8 cellular contexts compared by ENCODE assay signal in genomic region chr6:157274471-157275226, GRCh38. TPM values are rescaled to one million over a fixed set of nuclear protein-coding genes. Genes with fewer than 3 reads are reported as not detected.
DNase-seq lines count a peak whose midpoint lies in the region; ATAC-seq, FAIRE-seq and TF ChIP-seq lines count a peak whose summit lies in the region.

No MANE protein-coding gene starts in this region.

- peak overlapping the region; percentile 93 for H3K18ac ChIP-seq in H1 (ENCODE audit: extremely low read depth, low read length)

- H3K4me2 ChIP-seq in H1 (ENCODE audit: insufficient read depth in 1 of 2, low read depth in 2 of 2, low read length in 2 of 2) = peak overlapping the region; percentile 67 to 84

- ATAC-seq in GM19372 (IDR thresholded peaks at IDR 0.05; ENCODE audit: low read depth, unreplicated experiment) (peak; percentile 87), HG03469 (IDR thresholded peaks at IDR 0.05; ENCODE audit: unreplicated experiment) (peak; percentile 67)

- H2BK15ac ChIP-seq in H1 (ENCODE audit: low read length) = no peak overlapping the region

- H3K27me3 ChIP-seq in H1 (replicated peaks in 1 of 4; ENCODE audit: control insufficient read depth in 3 of 4, extremely low read depth in 1 of 4, insufficient read depth in 3 of 4, low read length in 3 of 4) = peaks cover 0 to 15% (median 8%) of the 10 kb centered on the region in 4 experiments; a peak in 4 of 7 replicates

- CTCF ChIA-PET in H1 (lab: Charles Lee; ENCODE audit: partially characterized antibody) = interaction anchor here (0.6 to 3.1 kb wide), 19 partner anchors 10 to 109 kb away, joined by 3 to 17 read pairs (median 4); no protein-coding TSS in a partner anchor

- H2BK20ac ChIP-seq in H1 (ENCODE audit: low read length) = no peak overlapping the region

- H4K91ac ChIP-seq in H1 (replicated peaks; ENCODE audit: insufficient read length, low read length) = peak overlapping the region; percentile 75

- 1% methylated on average over 33 of the region's 93 CpGs; no CpG with 5 or more reads in 1 of the 2 experiments for WGBS in H1 (ENCODE audit: extremely low coverage in 1 of 2, insufficient coverage in 1 of 2, insufficient read length in 1 of 2, insufficient replicate concordance in 2 of 2, low coverage in 1 of 2, low lambda C conversion rate in 2 of 2, missing lambda C conversion rate in 1 of 2), 2 experiments
- 1% methylated on average over 45 to 67 of the region's 93 CpGs for WGBS in mesodermal cell (ENCODE audit: insufficient coverage in 2 of 2), 2 experiments

- H3K4me1 Mint-ChIP-seq in CD14-positive monocyte = peaks cover 11% of the 10 kb centered on the region

- H3K36me3 ChIP-seq in H1 (ENCODE audit: control insufficient read depth in 2 of 4, insufficient read depth in 4 of 4, low read length in 3 of 4) (no peaks in the 10 kb centered on the region), mesodermal cell (ENCODE audit: control insufficient read depth, insufficient read depth, low read length) (no peaks in the 10 kb centered on the region)

- H3K9me3 ChIP-seq in H1 (ENCODE audit: insufficient read depth in 2 of 2, low read depth in 1 of 2, low read length in 1 of 2) (no peaks in the 10 kb centered on the region), mesodermal cell (ENCODE audit: control insufficient read depth, low read length) (no peaks in the 10 kb centered on the region)

- no peaks in the 10 kb centered on the region for H3K79me2 ChIP-seq in H1 (ENCODE audit: control insufficient read depth in 1 of 2, insufficient read depth in 2 of 2, low read length in 2 of 2)

- H2AK5ac ChIP-seq in H1 (ENCODE audit: low read depth, low read length) = no peak overlapping the region

- peaks cover 14 to 16% (median 14%) of the 10 kb centered on the region in 3 donors for H3K27me3 Mint-ChIP-seq in CD14-positive monocyte (ENCODE audit: low read depth in 3 of 3)

- H3K4me3 ChIP-seq in H1 (ENCODE audit: extremely low read depth in 1 of 4, insufficient read depth in 2 of 4, low read depth in 3 of 4, low read length in 4 of 4) = peak overlapping the region; percentile 47 to 64 (median 57)
- H3K4me3 ChIP-seq in mesodermal cell (ENCODE audit: extremely low read depth, insufficient read depth, low read length, poor library complexity, severe bottlenecking) = peak overlapping the region; percentile 54

- no peak overlapping the region for H3K14ac ChIP-seq in H1 (ENCODE audit: insufficient read length)

- H4K8ac ChIP-seq in H1 (ENCODE audit: extremely low read depth, insufficient read depth, low read length) = peak overlapping the region; percentile 90

- TF ChIP-seq RAD21 in H1 (IDR thresholded peaks at IDR 0.05 in 1 of 2, conservative IDR thresholded peaks at IDR 0.05 in 1 of 2; ENCODE audit: low read depth in 2 of 2, low read length in 2 of 2) = peak; percentile 53 to 88; a peak in 3 of 4 replicates

- intact Hi-C loops in CD14-positive monocyte (cut with micrococcal nuclease) = no loop called here

- H3K27ac ChIP-seq in H1 (ENCODE audit: low read depth, low read length) = no peak overlapping the region
- no peak overlapping the region for H3K27ac ChIP-seq in mesodermal cell (ENCODE audit: low read depth, low read length, severe bottlenecking)

- H2BK120ac ChIP-seq in H1 (replicated peaks; ENCODE audit: low read depth, low read length) = no peak overlapping the region

- peaks cover 0 to 8% (median 6%) of the 10 kb centered on the region in 7 donors for H3K9me3 Mint-ChIP-seq in CD14-positive monocyte

- POLR2A ChIA-PET in H1 (lab: Charles Lee; ENCODE audit: partially characterized antibody) = interaction anchor here (0.7 to 1.9 kb wide), 4 partner anchors 8 to 100 kb away, joined by 3 to 6 read pairs (median 4); no protein-coding TSS in a partner anchor

- peaks cover 0 to 5% of the 10 kb centered on the region in 2 experiments for H4K20me1 ChIP-seq in H1 (replicated peaks in 1 of 2; ENCODE audit: control insufficient read depth in 1 of 2, insufficient read depth in 2 of 2, low read length in 2 of 2)

- peak overlapping the region in 6 of 7 donors; percentile 46 to 87 (median 78) for H3K27ac Mint-ChIP-seq in CD14-positive monocyte

- peak overlapping the region; percentile 96; the same call in 1 of the 2 replicates for H2AFZ ChIP-seq in H1 (ENCODE audit: low read length)

- peak overlapping the region; percentile 54 for H3K4ac ChIP-seq in H1 (replicated peaks; ENCODE audit: insufficient read length, low read depth, low read length)

- peak; percentile 69 for DNase-seq in CD14-positive monocyte (ENCODE audit: low spot score)
- peak; percentile 41 for DNase-seq in NCI-H82 treated with DMSO at 0.1 percent for 48 hours (lab: John Stamatoyannopoulos, UW; ENCODE audit: unreplicated experiment)
- peak; percentile 61 to 72 (median 70) for DNase-seq in activated CD8-positive, alpha-beta memory T cell treated with anti-CD3 and anti-CD28 coated beads for 48 hours (ENCODE audit: low read depth in 2 of 3, low spot score in 2 of 3)
- DNase-seq in H1 (ENCODE audit: low read depth in 1 of 2, low spot score in 2 of 2) = peak; percentile 53 to 88
- peak; percentile 74 to 76 for DNase-seq in stimulated activated CD8-positive, alpha-beta memory T cell treated with anti-CD3 and anti-CD28 coated beads, Interleukin-15, amount 100 ng/mL, for 4 hours (ENCODE audit: low read depth in 2 of 2)

- no peaks in the 10 kb centered on the region; the same call in 1 of the 2 replicates for H3K79me1 ChIP-seq in H1 (ENCODE audit: low read depth, low read length)

- TF ChIP-seq POLR2A in H1 (IDR thresholded peaks at IDR 0.05; ENCODE audit: control extremely low read depth in 1 of 2, low read depth in 2 of 2, low read length in 2 of 2) = no peak; a peak in 1 of 3 replicates

- H3K23me2 ChIP-seq in H1 (ENCODE audit: low read depth, low read length) = peaks cover 11% of the 10 kb centered on the region; the same call in 1 of the 2 replicates

- no peaks in the 10 kb centered on the region for H3K36me3 Mint-ChIP-seq in CD14-positive monocyte

- TF ChIP-seq CTCF in CD14-positive monocyte (IDR thresholded peaks at IDR 0.05) = peak; percentile 88
- TF ChIP-seq CTCF in H1 (IDR thresholded peaks at IDR 0.05; ENCODE audit: control extremely low read depth in 1 of 3, insufficient read depth in 1 of 3, low read depth in 1 of 3, low read length in 3 of 3) = peak in 2 of 3 experiments; percentile 78 to 95; a peak in 3 of 4 replicates

- H3K4me1 ChIP-seq in H1 (replicated peaks in 1 of 4; ENCODE audit: control insufficient read depth in 3 of 4, insufficient read depth in 4 of 4, low read length in 3 of 4) (peaks cover 2 to 11% (median 5%) of the 10 kb centered on the region in 4 experiments), mesodermal cell (ENCODE audit: control insufficient read depth, insufficient read depth, low read length, poor library complexity, severe bottlenecking) (peaks cover 7% of the 10 kb centered on the region)

- no peak overlapping the region for H2BK12ac ChIP-seq in H1 (ENCODE audit: low read depth, low read length)

- H4K5ac ChIP-seq in H1 (ENCODE audit: insufficient read length, low read depth, low read length) = peak overlapping the region; percentile 19

- no peak for FAIRE-seq in H1 (lab: Jason Lieb, UNC)

- peak overlapping the region in 3 of 4 experiments; percentile 34 to 78 (median 41); a peak in 4 of 7 replicates for H3K9ac ChIP-seq in H1 (replicated peaks in 1 of 4; ENCODE audit: extremely low read depth in 1 of 4, low read depth in 3 of 4, low read length in 3 of 4)

- no peak overlapping the region for H3K23ac ChIP-seq in H1 (ENCODE audit: insufficient read length)

- peak overlapping the region; percentile 88 to 96 for H3K4me3 Mint-ChIP-seq in CD14-positive monocyte

- no peak overlapping the region; the same call in 1 of the 2 replicates for H2BK5ac ChIP-seq in H1 (ENCODE audit: low read depth, low read length)

- no peak; a peak in 1 of 3 replicates for TF ChIP-seq EP300 in H1 (IDR thresholded peaks at IDR 0.05; ENCODE audit: borderline replicate concordance in 1 of 2, low read depth in 2 of 2, low read length in 2 of 2)

- H3K56ac ChIP-seq in H1 (replicated peaks; ENCODE audit: insufficient read length, low read depth, low read length) = no peak overlapping the region

TF ChIP-seq in H1, 55 proteins besides CTCF, POLR2A, EP300 and RAD21 (continues in another document):
- TF ChIP-seq SP4 (IDR thresholded peaks at IDR 0.05; ENCODE audit: low read length) = no peak
- TF ChIP-seq PHF8 (conservative IDR thresholded peaks at IDR 0.05; ENCODE audit: low read depth, low read length) = 0 out of 2 replicates have a peak, but pooled peaks have one; percentile 58
- peak; percentile 56 for TF ChIP-seq EZH2 (IDR thresholded peaks at IDR 0.05; ENCODE audit: low read depth, low read length, severe bottlenecking)
- TF ChIP-seq GABPA (IDR thresholded peaks at IDR 0.05; ENCODE audit: borderline replicate concordance, insufficient read depth, low read length) = no peak
- no peak for TF ChIP-seq TAF7 (optimal IDR thresholded peaks at IDR 0.05; ENCODE audit: borderline replicate concordance, low read depth, low read length)
- TF ChIP-seq RNF2 (IDR thresholded peaks at IDR 0.05; ENCODE audit: borderline replicate concordance, low read depth, low read length, missing control alignments, poor library complexity, severe bottlenecking) = no peak
- TF ChIP-seq ATF3 (IDR thresholded peaks at IDR 0.05; ENCODE audit: insufficient read depth, low read depth, low read length) = no peak
- no peak for TF ChIP-seq USF2 (IDR thresholded peaks at IDR 0.05; ENCODE audit: low read length)

RNA-seq across cellular contexts. Expression of gene TMEM242, which starts 48.7 kb away (rescaled TPM):
- polyA plus RNA-seq in CD14-positive monocyte (1 to 10 TPM; 8.3 to 9.8 TPM), H1 (2011; rRNA removed) (1.7 and 2.4 TPM in 2 replicates)
- 8.2 and 9.0 TPM in 2 replicates for total RNA-seq in H1 (2021; fragmentation: NEBNext Ultra II Directional; extraction: Animal tissue kit (Norgen Biotek cat#: 25700))
- polyA plus RNA-seq in H1 (2011; cell fraction: cytosol; rRNA removed) = 3.3 TPM
- polyA plus RNA-seq in H1 (2011; cell fraction: nucleus; rRNA removed) = 1.8 TPM
- polyA plus RNA-seq in H1 (2012, experiment 1 of 2) = 4.6 to 6.5 TPM (median 5.1 TPM) in 4 replicates
- polyA plus RNA-seq in H1 (2012, experiment 2 of 2) = 1.1 TPM
- 5.7 TPM for polyA plus RNA-seq in H1 (2013, experiment 1 of 2)
- 6.7 TPM for polyA plus RNA-seq in H1 (2013, experiment 2 of 2)
- polyA minus RNA-seq in H1 (2011; rRNA and poly(A)+ RNA removed) = 2.2 TPM in 2 replicates
- polyA minus RNA-seq in H1 (2011; cell fraction: cytosol; rRNA and poly(A)+ RNA removed) = 1.6 TPM
- 7.6 TPM for polyA minus RNA-seq in H1 (2011; cell fraction: nucleus; rRNA and poly(A)+ RNA removed)
- 6.6 TPM for polyA plus RNA-seq in mesodermal cell (2013, experiment 1 of 2)
- 7.2 TPM for polyA plus RNA-seq in mesodermal cell (2013, experiment 2 of 2)
